24 cellular contexts compared by ENCODE assay signal in the genomic region with DNA sequence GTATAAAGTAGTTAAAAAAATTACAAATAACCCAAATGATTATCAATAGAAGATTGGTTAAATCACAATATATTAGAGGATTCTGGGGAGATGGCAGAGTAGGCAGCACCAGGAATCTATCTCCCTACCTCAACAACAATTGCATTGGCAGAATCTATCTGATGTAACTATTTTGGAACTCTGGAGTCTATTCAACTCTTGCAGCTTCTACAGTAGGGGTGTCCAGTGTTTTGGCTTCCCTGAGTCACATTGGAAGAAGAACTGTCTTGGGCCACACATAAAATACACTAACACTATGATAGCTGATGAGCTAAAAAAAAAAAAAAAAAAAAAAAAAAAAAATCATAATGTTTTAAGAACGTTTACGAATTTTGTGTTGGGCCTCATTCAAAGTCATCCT. TPM values are rescaled to one million over a fixed set of nuclear protein-coding genes. Genes with fewer than 3 reads are reported as not detected.
A peak's percentile ranks its signal among the peaks of the same experiment; 100 is the strongest.
DNase-seq lines count a peak whose midpoint lies in the region; ATAC-seq and TF ChIP-seq lines count a peak whose summit lies in the region.
"Had no signal": no experiment of that assay in that cellular context is flagged by ENCODE, and none has a peak within 500 bp of the region (broad histone marks: within the 10 kb centered on the region; RNA-seq: fewer than 3 reads in every experiment).

No MANE protein-coding gene starts in this region.

- H3K27me3 ChIP-seq in SJCRH30 (no peaks in the 10 kb centered on the region), left lung (no peaks in the 10 kb centered on the region), vagina (no peaks in the 10 kb centered on the region)
- H3K27me3 ChIP-seq: right lobe of liver had no signal

- H3K4me3 ChIP-seq in SJCRH30, result no peak overlapping the region
- no peak overlapping the region for H3K4me3 ChIP-seq in left lung
- no peak overlapping the region for H3K4me3 ChIP-seq in vagina
- H3K4me3 ChIP-seq: GM12878, right lobe of liver had no signal

- peaks cover 37% of the 10 kb centered on the region for H3K4me1 ChIP-seq in SJCRH30
- no peaks in the 10 kb centered on the region for H3K4me1 ChIP-seq in left lung
- peaks cover 24% of the 10 kb centered on the region for H3K4me1 ChIP-seq in vagina
- H3K4me1 ChIP-seq: right lobe of liver had no signal

- H3K9me3 ChIP-seq in SJCRH30 (replicated peaks) (peaks cover 7% of the 10 kb centered on the region; the same call in 1 of the 2 replicates), left lung (peaks cover 0 to 14% of the 10 kb centered on the region in 2 donors), vagina (no peaks in the 10 kb centered on the region)
- H3K9me3 ChIP-seq: right lobe of liver had no signal

- ATAC-seq in left ventricle myocardium superior (peak; percentile 58), left lung (peak; percentile 46), GM18502 (IDR thresholded peaks at IDR 0.05; ENCODE audit: poor library complexity, unreplicated experiment) (no peak), HG02610 (IDR thresholded peaks at IDR 0.05; ENCODE audit: unreplicated experiment) (no peak)
- ATAC-seq: activated CD8-positive, alpha-beta memory T cell treated with anti-CD3 and anti-CD28 coated beads, Interleukin-2, amount 10 ng/mL, durations not matched to agents 7 days and 5 days; GM12878; right lobe of liver; WTC11 had no signal

- no peaks in the 10 kb centered on the region for H3K36me3 ChIP-seq in SJCRH30
- no peaks in the 10 kb centered on the region for H3K36me3 ChIP-seq in left lung
- H3K36me3 ChIP-seq in vagina, result no peaks in the 10 kb centered on the region
- H3K36me3 ChIP-seq: right lobe of liver had no signal

- no peak for TF ChIP-seq POLR2A in vagina (IDR thresholded peaks at IDR 0.05)

- DNase-seq in left ventricle myocardium superior, result no peak
- DNase-seq in cardiac septum (ENCODE audit: low spot score), result no peak
- no peak for DNase-seq in SJCRH30
- DNase-seq in left lung, result no peak
- no peak for DNase-seq in vagina (ENCODE audit: extremely low spot score in 2 of 2)
- DNase-seq in NCI-H2196 (lab: John Stamatoyannopoulos, UW; ENCODE audit: unreplicated experiment), result no peak
- DNase-seq: activated CD4-positive, alpha-beta T cell treated with anti-CD3 and anti-CD28 coated beads, Interleukin-2, amount 50 U/mL, for 1 hour; activated CD8-positive, alpha-beta memory T cell treated with anti-CD3 and anti-CD28 coated beads, Interleukin-2, amount 10 ng/mL, durations not matched to agents 7 days and 5 days; activated naive CD4-positive, alpha-beta T cell; activated T-cell treated with anti-CD3 and anti-CD28 coated beads, Interleukin-2, amount 50 U/mL, for 48 hours; C1 segment of cervical spinal cord; COR-L47; DMS79; foreskin melanocyte; NCI-H1436 treated with DMSO at 0.1 percent for 48 hours; NCI-H524; right lobe of liver; SHP77 treated with DMSO at 0.1 percent for 48 hours; stimulated activated CD4-positive, alpha-beta T cell treated with anti-CD3 and anti-CD28 coated beads, Interleukin-15, amount 100 ng/mL, for 24 hours; stimulated activated naive CD4-positive, alpha-beta T cell had no signal

- H3K27ac ChIP-seq in SJCRH30 (0 out of 2 replicates have a peak overlapping the region, but pooled peaks have one; percentile 13), left lung (peak overlapping the region in 1 of 2 donors; percentile 79), vagina (no peak overlapping the region)
- H3K27ac ChIP-seq: right lobe of liver had no signal

- no peak for TF ChIP-seq CTCF in left lung (IDR thresholded peaks at IDR 0.05)
- no peak for TF ChIP-seq CTCF in vagina (IDR thresholded peaks at IDR 0.05)

- intact Hi-C loops in left ventricle myocardium superior (cut with micrococcal nuclease) (no loop called here), cardiac septum (cut with DNase I) (no loop called here), left lung (cut with DNase I) (no loop called here), vagina (cut with DNase I) (no loop called here)

RNA-seq across cellular contexts. Expression of a gene that starts 29.2 kb away (rescaled TPM):
- total RNA-seq in left ventricle myocardium superior, result 5.3 TPM
- total RNA-seq in cardiac septum, result 8.0 TPM
- not detected in 2 replicates for total RNA-seq in SJCRH30 (2014; rRNA removed; shearing (Covaris generic))
- 10 to 100 TPM in 1 of 2 donors, 1 to 10 TPM in 1; 3.8 to 20.2 TPM for total RNA-seq in left lung
- total RNA-seq in vagina, result 10.8 TPM
- total RNA-seq: activated CD8-positive, alpha-beta memory T cell treated with anti-CD3 and anti-CD28 coated beads, Interleukin-2, amount 10 ng/mL, durations not matched to agents 7 days and 5 days; WTC11 had no signal

Comparison
In these comparisons a context has a peak if more than half of its experiments do, and no peak if none do; other contexts are left out.
1. ATAC-seq: peak in left ventricle myocardium superior (single experiment) and left lung (single experiment); none in GM18502 (single experiment) and HG02610 (single experiment).